Comparison of ENCODE assay signal across 1 cellular context in the genomic region with DNA sequence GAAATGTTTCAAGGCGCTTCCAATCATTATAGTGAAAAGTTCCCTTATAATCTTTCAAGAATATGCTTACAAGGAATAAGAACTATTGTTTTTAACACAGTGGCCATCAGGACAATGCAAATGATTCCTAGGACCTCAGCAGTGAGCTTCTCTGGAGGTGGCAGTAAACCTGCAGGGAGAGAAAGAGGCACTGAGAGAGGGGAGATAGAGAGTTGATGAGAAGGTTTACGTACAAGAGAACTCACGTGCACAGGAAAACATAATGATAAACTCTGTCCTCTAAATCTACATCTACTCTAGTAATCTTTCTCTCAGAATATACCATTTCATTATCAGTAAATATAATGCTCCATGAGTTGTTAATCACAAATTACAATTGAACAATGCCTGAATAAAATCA.
TF ChIP-seq lines count a peak whose summit lies in the region.

No MANE protein-coding gene starts in this region.

TF ChIP-seq in K562, 482 proteins besides CTCF, POLR2A, EP300 and RAD21:
- no peak for TF ChIP-seq ZNF23 (CRISPR knock-in tag; IDR thresholded peaks at IDR 0.05)
- no peak for TF ChIP-seq OTX1 (CRISPR knock-in tag; IDR thresholded peaks at IDR 0.05)
- TF ChIP-seq KAT7 (CRISPR knock-in tag; IDR thresholded peaks at IDR 0.05; ENCODE audit: borderline replicate concordance): no peak
- TF ChIP-seq SAP30 (IDR thresholded peaks at IDR 0.05; ENCODE audit: borderline replicate concordance, insufficient read depth, low read depth, low read length, poor library complexity, severe bottlenecking): no peak
- no peak for TF ChIP-seq HDGF (IDR thresholded peaks at IDR 0.05)
- no peak for TF ChIP-seq HSF4 (CRISPR knock-in tag; IDR thresholded peaks at IDR 0.05; ENCODE audit: borderline replicate concordance)
- TF ChIP-seq SPI1 (IDR thresholded peaks at IDR 0.05; ENCODE audit: borderline replicate concordance, low read depth, low read length): no peak
- TF ChIP-seq FOXK1 (CRISPR knock-in tag; IDR thresholded peaks at IDR 0.05; ENCODE audit: borderline replicate concordance): no peak
- no peak for TF ChIP-seq ZNF165 (CRISPR knock-in tag; IDR thresholded peaks at IDR 0.05; ENCODE audit: borderline replicate concordance)
- no peak for TF ChIP-seq PHB2 (IDR thresholded peaks at IDR 0.05; ENCODE audit: low read depth)
- TF ChIP-seq ZNF239 (CRISPR knock-in tag; IDR thresholded peaks at IDR 0.05): no peak
- TF ChIP-seq HLTF (IDR thresholded peaks at IDR 0.05): no peak
- no peak for TF ChIP-seq NFE2L1 (tag; IDR thresholded peaks at IDR 0.05; ENCODE audit: borderline replicate concordance, low read depth)
- TF ChIP-seq, protein P1, sequence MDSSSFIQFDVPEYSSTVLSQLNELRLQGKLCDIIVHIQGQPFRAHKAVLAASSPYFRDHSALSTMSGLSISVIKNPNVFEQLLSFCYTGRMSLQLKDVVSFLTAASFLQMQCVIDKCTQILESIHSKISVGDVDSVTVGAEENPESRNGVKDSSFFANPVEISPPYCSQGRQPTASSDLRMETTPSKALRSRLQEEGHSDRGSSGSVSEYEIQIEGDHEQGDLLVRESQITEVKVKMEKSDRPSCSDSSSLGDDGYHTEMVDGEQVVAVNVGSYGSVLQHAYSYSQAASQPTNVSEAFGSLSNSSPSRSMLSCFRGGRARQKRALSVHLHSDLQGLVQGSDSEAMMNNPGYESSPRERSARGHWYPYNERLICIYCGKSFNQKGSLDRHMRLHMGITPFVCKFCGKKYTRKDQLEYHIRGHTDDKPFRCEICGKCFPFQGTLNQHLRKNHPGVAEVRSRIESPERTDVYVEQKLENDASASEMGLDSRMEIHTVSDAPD (CRISPR knock-in tag; IDR thresholded peaks at IDR 0.05): no peak
- TF ChIP-seq, protein P2, sequence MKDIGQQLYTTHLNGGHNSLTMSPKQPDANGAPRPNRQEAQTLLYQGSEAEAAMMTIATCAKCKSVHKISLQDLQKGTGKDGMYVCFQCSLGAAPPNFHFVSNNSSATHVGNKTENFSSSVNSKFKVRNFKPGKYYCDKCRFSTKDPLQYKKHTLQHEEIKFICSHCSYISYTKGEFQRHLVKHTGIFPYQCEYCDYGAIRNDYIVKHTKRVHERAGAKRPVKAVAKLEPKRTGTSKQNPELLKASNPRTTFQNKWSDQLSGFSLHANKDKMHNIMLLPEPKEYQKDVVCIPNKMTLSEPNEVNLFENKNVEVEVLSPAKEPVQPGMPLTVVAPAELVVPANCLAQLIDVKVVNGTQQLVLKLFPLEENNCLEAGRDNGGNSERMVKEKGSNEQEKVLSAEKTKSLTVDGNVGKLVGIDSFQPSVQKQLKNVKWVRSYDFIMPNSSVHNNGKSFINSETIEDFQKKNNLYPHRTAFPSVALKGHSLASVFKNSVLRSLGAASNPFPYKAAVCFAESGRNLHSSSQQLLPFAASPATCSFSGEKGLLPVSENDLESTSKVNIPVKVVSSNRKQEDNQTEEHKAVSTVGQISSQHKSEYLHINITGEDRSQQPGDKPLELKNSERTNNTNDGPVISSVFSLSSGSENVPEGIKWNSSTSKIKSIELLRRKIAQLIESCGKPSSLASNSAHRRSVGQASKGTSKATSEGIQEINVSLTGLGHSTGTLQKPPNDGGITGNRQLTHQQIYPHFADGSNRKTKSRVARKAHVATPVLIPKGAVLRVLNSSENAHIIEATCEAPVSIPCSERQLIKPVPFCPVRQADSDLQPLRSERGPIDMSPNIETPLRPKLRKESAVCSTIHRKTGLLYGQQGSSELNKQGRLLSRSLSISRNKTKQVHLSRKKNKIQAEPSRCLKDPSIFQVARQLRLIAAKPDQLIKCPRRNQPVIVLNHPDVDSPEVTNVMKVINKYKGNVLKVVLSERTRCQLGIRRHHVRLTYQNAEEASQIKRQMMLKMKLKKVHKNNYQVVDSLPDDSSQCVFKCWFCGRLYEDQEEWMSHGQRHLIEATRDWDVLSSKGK (CRISPR knock-in tag; IDR thresholded peaks at IDR 0.05): no peak
- TF ChIP-seq MAFK (IDR thresholded peaks at IDR 0.05; ENCODE audit: low read length): no peak
- no peak for TF ChIP-seq E2F3 (CRISPR knock-in tag; IDR thresholded peaks at IDR 0.05)
